Comparison of ENCODE assay signal across 13 cellular contexts in genomic region chr2:134234535-134234934, GRCh38. TPM values are rescaled to one million over a fixed set of nuclear protein-coding genes. Genes with fewer than 3 reads are reported as not detected.
DNase-seq lines count a peak whose midpoint lies in the region; ATAC-seq, FAIRE-seq and TF ChIP-seq lines count a peak whose summit lies in the region.
"Had no signal": no experiment of that assay in that cellular context is flagged by ENCODE, and none has a peak within 500 bp of the region (broad histone marks: within the 10 kb centered on the region; RNA-seq: fewer than 3 reads in every experiment).

No MANE protein-coding gene starts in this region.

- ATAC-seq in activated CD4-positive, alpha-beta T cell treated with anti-CD3 and anti-CD28 coated beads for 36 hours = no peak
- ATAC-seq in HG03469 (IDR thresholded peaks at IDR 0.05; ENCODE audit: unreplicated experiment) = no peak

- WGBS in smooth muscle cell (ENCODE audit: low lambda C conversion rate) = 46% methylated on average over 1 of the region's 1 CpG

- H2AFZ ChIP-seq in smooth muscle cell (ENCODE audit: low read depth) = no peak overlapping the region

- H3K4me3 Mint-ChIP-seq in activated CD4-positive, alpha-beta T cell treated with anti-CD3 and anti-CD28 coated beads for 36 hours = no peak overlapping the region
- H3K4me3 Mint-ChIP-seq: type B pancreatic cell had no signal

- peak overlapping the region; percentile 59 for H3K27ac ChIP-seq in effector memory CD4-positive, alpha-beta T cell (ENCODE audit: insufficient read depth, low read length, poor library complexity, severe bottlenecking)
- H3K27ac ChIP-seq in smooth muscle cell (ENCODE audit: low read depth) = peak overlapping the region; percentile 81

- CTCF ChIA-PET in activated CD4-positive, alpha-beta T cell treated with anti-CD3 and anti-CD28 coated beads for 36 hours (lab: Charles Lee) = interaction anchor here (1.2 to 2.9 kb wide), 5 partner anchors 11 to 116 kb away, joined by 4 to 36 read pairs (median 6); no protein-coding TSS in a partner anchor

- H3K4me1 Mint-ChIP-seq in activated CD4-positive, alpha-beta T cell treated with anti-CD3 and anti-CD28 coated beads for 36 hours = peaks cover 80% of the 10 kb centered on the region

- intact Hi-C loops in activated CD4-positive, alpha-beta T cell treated with anti-CD3 and anti-CD28 coated beads for 36 hours (cut with DNase I, micrococcal nuclease) = loop anchor here in 1 of 2 experiments (5.0 kb wide), 1 partner anchor 178 kb away; no protein-coding TSS in a partner anchor

- peaks cover 10% of the 10 kb centered on the region for H3K36me3 Mint-ChIP-seq in activated CD4-positive, alpha-beta T cell treated with anti-CD3 and anti-CD28 coated beads for 36 hours (ENCODE audit: low read depth)

- H3K4me3 ChIP-seq in effector memory CD4-positive, alpha-beta T cell (ENCODE audit: insufficient read depth, low read depth, low read length, poor library complexity, severe bottlenecking) = no peak overlapping the region
- no peak overlapping the region for H3K4me3 ChIP-seq in smooth muscle cell

- no peaks in the 10 kb centered on the region for H3K9me3 ChIP-seq in effector memory CD4-positive, alpha-beta T cell (ENCODE audit: control insufficient read depth, low read length)
- no peaks in the 10 kb centered on the region for H3K9me3 ChIP-seq in smooth muscle cell (replicated peaks; ENCODE audit: low read depth)

- H3K9ac ChIP-seq in smooth muscle cell (ENCODE audit: low read depth) = no peak overlapping the region

- DNase-seq in activated CD4-positive, alpha-beta T cell treated with anti-CD3 and anti-CD28 coated beads for 36 hours = no peak
- no peak for DNase-seq in activated CD4-positive, alpha-beta T cell treated with anti-CD3 and anti-CD28 coated beads, Interleukin-2, amount 50 U/mL, for 48 hours
- DNase-seq in NCI-H748 (lab: John Stamatoyannopoulos, UW; ENCODE audit: unreplicated experiment) = peak; percentile 72
- no peak for DNase-seq in effector memory CD4-positive, alpha-beta T cell
- DNase-seq in smooth muscle cell (lab: John Stamatoyannopoulos, UW; ENCODE audit: unreplicated experiment) = no peak
- DNase-seq in GM12892 (ENCODE audit: insufficient read length) = no peak
- DNase-seq in stimulated activated CD4-positive, alpha-beta T cell treated with anti-CD3 and anti-CD28 coated beads, Interleukin-2, amount 100 ng/mL, for 24 hours = no peak
- DNase-seq: activated CD8-positive, alpha-beta memory T cell treated with anti-CD3 and anti-CD28 coated beads for 24 hours; amygdala; NCI-H1092 had no signal

- H3K27me3 ChIP-seq in effector memory CD4-positive, alpha-beta T cell (replicated peaks; ENCODE audit: control insufficient read depth, insufficient read depth, low read length, poor library complexity, severe bottlenecking) = no peaks in the 10 kb centered on the region
- H3K27me3 ChIP-seq in smooth muscle cell (ENCODE audit: low read depth) = no peaks in the 10 kb centered on the region

- peaks cover 13% of the 10 kb centered on the region for H3F3A ChIP-seq in smooth muscle cell (ENCODE audit: low read depth)

- H3K4me1 ChIP-seq in effector memory CD4-positive, alpha-beta T cell (ENCODE audit: control insufficient read depth, insufficient read depth, low read length, poor library complexity, severe bottlenecking) = peaks cover 49% of the 10 kb centered on the region
- peaks cover 8% of the 10 kb centered on the region for H3K4me1 ChIP-seq in smooth muscle cell (ENCODE audit: low read depth)

- H3K79me2 ChIP-seq in smooth muscle cell (ENCODE audit: low read depth) = peaks cover 8% of the 10 kb centered on the region

- H3K27me3 Mint-ChIP-seq in activated CD4-positive, alpha-beta T cell treated with anti-CD3 and anti-CD28 coated beads for 36 hours = no peaks in the 10 kb centered on the region
- H3K27me3 Mint-ChIP-seq: type B pancreatic cell had no signal

- POLR2A ChIA-PET in activated CD4-positive, alpha-beta T cell treated with anti-CD3 and anti-CD28 coated beads for 36 hours (lab: Charles Lee) = interaction anchor here (0.6 kb wide), 2 partner anchors 115 to 139 kb away, joined by 3 read pairs; no protein-coding TSS in a partner anchor

- H3K27ac Mint-ChIP-seq in activated CD4-positive, alpha-beta T cell treated with anti-CD3 and anti-CD28 coated beads for 36 hours = peak overlapping the region; percentile 76
- H3K27ac Mint-ChIP-seq: type B pancreatic cell had no signal

- no peaks in the 10 kb centered on the region for H3K36me3 ChIP-seq in effector memory CD4-positive, alpha-beta T cell (ENCODE audit: control insufficient read depth, insufficient read depth, low read length)
- H3K36me3 ChIP-seq in smooth muscle cell (ENCODE audit: low read depth) = no peaks in the 10 kb centered on the region

- no peak overlapping the region for H3K4me2 ChIP-seq in smooth muscle cell

- TF ChIP-seq POLR2A in GM12892 (IDR thresholded peaks at IDR 0.05; ENCODE audit: low read depth, low read length) = no peak

- TF ChIP-seq CTCF in smooth muscle cell (IDR thresholded peaks at IDR 0.05; ENCODE audit: borderline replicate concordance, insufficient read depth, poor library complexity, severe bottlenecking) = no peak

- H4K20me1 ChIP-seq in smooth muscle cell (ENCODE audit: low read depth) = peaks cover 4% of the 10 kb centered on the region

- H3K9me3 Mint-ChIP-seq in activated CD4-positive, alpha-beta T cell treated with anti-CD3 and anti-CD28 coated beads for 36 hours (ENCODE audit: low read depth) = peaks cover 7% of the 10 kb centered on the region

- no peak for FAIRE-seq in GM12892 (lab: Jason Lieb, UNC)
- FAIRE-seq: endometrium had no signal

RNA-seq across cellular contexts. Expression of gene MGAT5, which starts 19.3 kb away (rescaled TPM):
- total RNA-seq in activated CD4-positive, alpha-beta T cell treated with anti-CD3 and anti-CD28 coated beads for 36 hours = 10 to 100 TPM; 22.2 to 25.7 TPM
- 33.8 and 49.1 TPM in 2 replicates for total RNA-seq in smooth muscle cell
- polyA plus RNA-seq in smooth muscle cell = 4.5 and 5.0 TPM in 2 replicates
- 23.7 TPM for polyA plus RNA-seq in GM12892 (2012; ENCODE audit: missing spikeins)
